Comparison of ENCODE assay signal across 2 cellular contexts in genomic region chr3:127001486-127002194, GRCh38.
A peak's percentile ranks its signal among the peaks of the same experiment; 100 is the strongest.
TF ChIP-seq lines count a peak whose summit lies in the region.

No MANE protein-coding gene starts in this region.

TF ChIP-seq in HepG2, 621 proteins besides CTCF, POLR2A, EP300 and RAD21:
- TF ChIP-seq KLF9 (CRISPR knock-in tag; IDR thresholded peaks at IDR 0.05; ENCODE audit: low read depth) (no peak), AGO2 (optimal IDR thresholded peaks at IDR 0.05; ENCODE audit: low read depth, low read length) (peak; percentile 14), ZC3H4 (CRISPR knock-in tag; IDR thresholded peaks at IDR 0.05; ENCODE audit: borderline replicate concordance) (no peak)
TF ChIP-seq in HepG2: peak in this region for 1.

TF ChIP-seq in endothelial cell of umbilical vein, 7 proteins besides CTCF, POLR2A, EP300 and RAD21:
- TF ChIP-seq EZH2 (IDR thresholded peaks at IDR 0.05; ENCODE audit: borderline replicate concordance, low read depth, low read length, severe bottlenecking) = no peak
- no peak for TF ChIP-seq MAX (IDR thresholded peaks at IDR 0.05; ENCODE audit: insufficient read depth, insufficient read length)
- no peak for TF ChIP-seq JUN (IDR thresholded peaks at IDR 0.05; ENCODE audit: borderline replicate concordance, insufficient read depth, insufficient read length, low read depth)
- TF ChIP-seq GATA2 (IDR thresholded peaks at IDR 0.05; ENCODE audit: insufficient read depth, insufficient read length, low read depth, low read length) = no peak
- no peak for TF ChIP-seq POLR2AphosphoS5 (IDR thresholded peaks at IDR 0.05; ENCODE audit: insufficient read depth, low read depth, low read length)
- TF ChIP-seq MYC (IDR thresholded peaks at IDR 0.05; ENCODE audit: low read depth, low read length) = no peak
- TF ChIP-seq FOS (IDR thresholded peaks at IDR 0.05; ENCODE audit: borderline replicate concordance, insufficient read depth, low read length) = no peak
TF ChIP-seq in endothelial cell of umbilical vein: peak in this region for 0.
